In the genomic region with DNA sequence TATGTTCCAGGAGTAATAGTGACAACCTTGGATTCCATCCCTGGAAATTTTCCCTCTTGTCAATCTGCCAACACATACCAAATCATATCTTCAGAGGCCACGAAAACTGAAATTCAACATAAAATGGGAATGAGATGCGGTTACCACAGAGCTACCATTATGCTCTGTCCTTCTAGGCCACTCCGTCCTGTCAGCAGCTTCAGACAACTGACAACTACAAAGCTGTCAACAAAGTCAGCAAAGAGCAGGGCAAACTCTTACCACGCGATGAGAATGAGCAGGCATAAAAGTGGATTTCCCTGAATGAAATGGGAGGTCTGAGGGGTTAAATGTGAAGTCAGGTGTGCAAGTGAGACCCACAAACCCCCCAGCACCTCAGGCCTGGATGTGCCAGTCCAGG, we compare ENCODE assay signal across 1 cellular context.
TF ChIP-seq lines count a peak whose summit lies in the region.

No MANE protein-coding gene starts in this region.

TF ChIP-seq in SK-N-SH, 30 proteins besides CTCF, POLR2A, EP300 and RAD21 (continued from another document):
- TF ChIP-seq, protein P1, sequence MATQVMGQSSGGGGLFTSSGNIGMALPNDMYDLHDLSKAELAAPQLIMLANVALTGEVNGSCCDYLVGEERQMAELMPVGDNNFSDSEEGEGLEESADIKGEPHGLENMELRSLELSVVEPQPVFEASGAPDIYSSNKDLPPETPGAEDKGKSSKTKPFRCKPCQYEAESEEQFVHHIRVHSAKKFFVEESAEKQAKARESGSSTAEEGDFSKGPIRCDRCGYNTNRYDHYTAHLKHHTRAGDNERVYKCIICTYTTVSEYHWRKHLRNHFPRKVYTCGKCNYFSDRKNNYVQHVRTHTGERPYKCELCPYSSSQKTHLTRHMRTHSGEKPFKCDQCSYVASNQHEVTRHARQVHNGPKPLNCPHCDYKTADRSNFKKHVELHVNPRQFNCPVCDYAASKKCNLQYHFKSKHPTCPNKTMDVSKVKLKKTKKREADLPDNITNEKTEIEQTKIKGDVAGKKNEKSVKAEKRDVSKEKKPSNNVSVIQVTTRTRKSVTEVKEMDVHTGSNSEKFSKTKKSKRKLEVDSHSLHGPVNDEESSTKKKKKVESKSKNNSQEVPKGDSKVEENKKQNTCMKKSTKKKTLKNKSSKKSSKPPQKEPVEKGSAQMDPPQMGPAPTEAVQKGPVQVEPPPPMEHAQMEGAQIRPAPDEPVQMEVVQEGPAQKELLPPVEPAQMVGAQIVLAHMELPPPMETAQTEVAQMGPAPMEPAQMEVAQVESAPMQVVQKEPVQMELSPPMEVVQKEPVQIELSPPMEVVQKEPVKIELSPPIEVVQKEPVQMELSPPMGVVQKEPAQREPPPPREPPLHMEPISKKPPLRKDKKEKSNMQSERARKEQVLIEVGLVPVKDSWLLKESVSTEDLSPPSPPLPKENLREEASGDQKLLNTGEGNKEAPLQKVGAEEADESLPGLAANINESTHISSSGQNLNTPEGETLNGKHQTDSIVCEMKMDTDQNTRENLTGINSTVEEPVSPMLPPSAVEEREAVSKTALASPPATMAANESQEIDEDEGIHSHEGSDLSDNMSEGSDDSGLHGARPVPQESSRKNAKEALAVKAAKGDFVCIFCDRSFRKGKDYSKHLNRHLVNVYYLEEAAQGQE (IDR thresholded peaks at IDR 0.05; ENCODE audit: low read depth, low read length): no peak
- TF ChIP-seq RXRA (IDR thresholded peaks at IDR 0.05; ENCODE audit: borderline replicate concordance, low read depth): no peak
- no peak for TF ChIP-seq FOSL2 (IDR thresholded peaks at IDR 0.05; ENCODE audit: borderline replicate concordance, low read depth)
